Comparison of ENCODE assay signal across 12 cellular contexts in genomic region chr1:228308628-228309547, GRCh38.
A peak's percentile ranks its signal among the peaks of the same experiment; 100 is the strongest.
DNase-seq lines count a peak whose midpoint lies in the region; FAIRE-seq and TF ChIP-seq lines count a peak whose summit lies in the region.
"Had no signal": no experiment of that assay in that cellular context is flagged by ENCODE, and none has a peak within 500 bp of the region (broad histone marks: within the 10 kb centered on the region; RNA-seq: fewer than 3 reads in every experiment).

No MANE protein-coding gene starts in this region.

- H3K9ac ChIP-seq in kidney (ENCODE audit: low read length in 2 of 2): no peak overlapping the region

- no peaks in the 10 kb centered on the region; the same call in 1 of the 2 replicates for H3K27me3 ChIP-seq in BE2C
- H3K27me3 ChIP-seq in PC-9 (ENCODE audit: insufficient read depth, low read depth): peaks cover 31% of the 10 kb centered on the region; the same call in 1 of the 2 replicates
- no peaks in the 10 kb centered on the region for H3K27me3 ChIP-seq in ascending aorta

- H3K36me3 ChIP-seq in BE2C (no peaks in the 10 kb centered on the region), PC-9 (ENCODE audit: low read depth) (no peaks in the 10 kb centered on the region), ascending aorta (no peaks in the 10 kb centered on the region), kidney (ENCODE audit: control insufficient read depth in 1 of 2, insufficient read depth in 2 of 2, low read length in 2 of 2) (no peaks in the 10 kb centered on the region)

- H3F3A ChIP-seq in PC-9 (ENCODE audit: insufficient read depth, low read depth): no peaks in the 10 kb centered on the region

- no peaks in the 10 kb centered on the region for H3K9me2 ChIP-seq in PC-9 (ENCODE audit: insufficient read depth)

- no TSS peak for BruUV-seq in PC-9 (replicated peaks; lab: Mats Ljungman, UMichigan)

- FAIRE-seq in kidney (lab: Jason Lieb, UNC): no peak
- FAIRE-seq: frontal cortex had no signal

- no peaks in the 10 kb centered on the region; the same call in 1 of the 2 replicates for H3K9me3 ChIP-seq in BE2C
- H3K9me3 ChIP-seq in PC-9 (ENCODE audit: insufficient read depth, low read depth): 0 out of 2 replicates have a peak, but pooled peaks cover 5% of the 10 kb centered on the region
- peaks cover 7% of the 10 kb centered on the region in 2 donors for H3K9me3 ChIP-seq in ascending aorta
- H3K9me3 ChIP-seq in kidney (ENCODE audit: control insufficient read depth in 1 of 2, low read length in 2 of 2): peaks cover 0 to 4% of the 10 kb centered on the region in 2 donors

- H3K4me2 ChIP-seq in PC-9: no peak overlapping the region

- TF ChIP-seq CTCF in BE2C (IDR thresholded peaks at IDR 0.05; ENCODE audit: low read depth, low read length) (no peak), GM12872 (IDR thresholded peaks at IDR 0.05; ENCODE audit: insufficient read depth, low read depth, low read length) (peak; percentile 15; the same call in 1 of the 3 replicates), PC-9 (conservative IDR thresholded peaks at IDR 0.05) (peak; percentile 47; the same call in 1 of the 2 replicates), ascending aorta (IDR thresholded peaks at IDR 0.05) (no peak), kidney (IDR thresholded peaks at IDR 0.05; ENCODE audit: borderline replicate concordance, extremely low read depth, insufficient read depth) (no peak)

- no peak overlapping the region for H2AFZ ChIP-seq in PC-9

- H3K4me1 ChIP-seq in BE2C (no peaks in the 10 kb centered on the region), PC-9 (replicated peaks; ENCODE audit: insufficient read depth) (no peaks in the 10 kb centered on the region), ascending aorta (no peaks in the 10 kb centered on the region), kidney (ENCODE audit: control insufficient read depth in 1 of 2, insufficient read depth in 1 of 2, low read depth in 1 of 2, low read length in 2 of 2) (no peaks in the 10 kb centered on the region)

- no peaks in the 10 kb centered on the region for H4K20me1 ChIP-seq in PC-9 (ENCODE audit: insufficient read depth)

- peak; percentile 7 for DNase-seq in BE2C
- no peak for DNase-seq in PC-9
- peak; percentile 87 for DNase-seq in iPS-NIHi11 (ENCODE audit: low spot score)
- no peak for DNase-seq in ascending aorta (ENCODE audit: low spot score in 2 of 2)
- DNase-seq in kidney: no peak
- DNase-seq in posterior vena cava (ENCODE audit: low spot score): no peak
- no peak for DNase-seq in SKM-1 treated with dmso at 0.1 percent for 144 hours (lab: John Stamatoyannopoulos, UW; ENCODE audit: unreplicated experiment)
- DNase-seq: effector memory CD4-positive, alpha-beta T cell; NCI-H524 treated with DMSO at 0.1 percent for 48 hours; nephron progenitor cell had no signal

- intact Hi-C loops in PC-9 (cut with micrococcal nuclease; ENCODE audit: unreplicated experiment): no loop called here
- intact Hi-C loops in ascending aorta (cut with DNase I): no loop called here
- intact Hi-C loops in kidney (cut with DNase I): no loop called here
- intact Hi-C loops in posterior vena cava (cut with DNase I): loop anchor here in 1 of 2 donors (2.0 kb wide), 1 partner anchor 28 kb away; no protein-coding TSS in a partner anchor

- H3K79me2 ChIP-seq in PC-9 (ENCODE audit: low read depth): no peaks in the 10 kb centered on the region

- H3K4me3 ChIP-seq in BE2C (ENCODE audit: low read depth, low read length) (no peak overlapping the region), PC-9 (no peak overlapping the region), ascending aorta (no peak overlapping the region), kidney (ENCODE audit: low read length in 2 of 2) (no peak overlapping the region)

- H3K27ac ChIP-seq in PC-9: no peak overlapping the region
- no peak overlapping the region for H3K27ac ChIP-seq in ascending aorta
- no peak overlapping the region for H3K27ac ChIP-seq in kidney (ENCODE audit: low read depth in 2 of 2, low read length in 2 of 2)

- POLR2A ChIA-PET in PC-9 (lab: Charles Lee; ENCODE audit: unreplicated experiment): no interaction called here

- CTCF ChIA-PET in PC-9 (lab: Charles Lee): no interaction called here

Comparison
In these comparisons a context has a peak if more than half of its experiments do, and no peak if none do; other contexts are left out.
1. DNase-seq: peak in BE2C (single experiment) and iPS-NIHi11 (single experiment); none in PC-9 (0 of 2), ascending aorta (0 of 2), kidney (single experiment), posterior vena cava (single experiment) and SKM-1 treated with dmso at 0.1 percent for 144 hours (single experiment).
2. CTCF ChIP-seq: peak in GM12872 (single experiment) and PC-9 (single experiment); none in BE2C (single experiment), ascending aorta (0 of 3) and kidney (single experiment).